In the genomic region with DNA sequence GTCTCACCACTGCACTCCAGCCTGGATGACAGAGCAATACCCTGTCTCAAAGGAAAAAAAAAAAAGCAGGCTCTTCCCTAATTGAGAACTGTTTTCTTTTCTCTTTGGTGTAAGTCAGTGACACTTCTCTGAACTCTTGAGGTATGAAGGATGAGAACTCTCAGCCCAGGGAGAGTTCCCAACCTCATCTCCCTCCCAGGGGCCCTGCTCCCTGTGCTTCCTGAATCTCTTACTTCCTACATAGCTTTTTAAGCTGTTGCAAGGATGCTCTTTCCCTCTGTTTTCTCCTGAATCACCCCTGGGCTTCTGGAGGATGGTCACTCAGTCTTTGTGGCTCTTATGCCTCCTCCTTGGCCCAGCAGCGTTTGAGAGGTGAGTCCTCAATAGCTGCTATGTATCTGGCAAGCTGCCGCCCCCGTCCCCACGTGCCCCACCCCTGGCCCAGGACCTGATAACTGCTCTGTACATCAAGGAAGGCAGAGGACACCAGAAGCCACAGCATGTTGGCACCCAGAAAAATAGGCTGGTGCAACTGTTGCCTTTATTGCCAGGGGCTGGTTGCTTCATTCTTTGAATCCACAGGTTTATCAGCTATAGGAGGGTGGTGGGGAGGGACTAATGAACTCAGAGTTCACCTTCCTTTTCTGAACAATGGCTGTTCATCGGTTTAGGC, we compare ENCODE assay signal across 1 cellular context.
TF ChIP-seq lines count a peak whose summit lies in the region.

No MANE protein-coding gene starts in this region.

TF ChIP-seq in HepG2, 621 proteins besides CTCF, POLR2A, EP300 and RAD21 (continued from another document and continues in another):
- TF ChIP-seq, protein P1, sequence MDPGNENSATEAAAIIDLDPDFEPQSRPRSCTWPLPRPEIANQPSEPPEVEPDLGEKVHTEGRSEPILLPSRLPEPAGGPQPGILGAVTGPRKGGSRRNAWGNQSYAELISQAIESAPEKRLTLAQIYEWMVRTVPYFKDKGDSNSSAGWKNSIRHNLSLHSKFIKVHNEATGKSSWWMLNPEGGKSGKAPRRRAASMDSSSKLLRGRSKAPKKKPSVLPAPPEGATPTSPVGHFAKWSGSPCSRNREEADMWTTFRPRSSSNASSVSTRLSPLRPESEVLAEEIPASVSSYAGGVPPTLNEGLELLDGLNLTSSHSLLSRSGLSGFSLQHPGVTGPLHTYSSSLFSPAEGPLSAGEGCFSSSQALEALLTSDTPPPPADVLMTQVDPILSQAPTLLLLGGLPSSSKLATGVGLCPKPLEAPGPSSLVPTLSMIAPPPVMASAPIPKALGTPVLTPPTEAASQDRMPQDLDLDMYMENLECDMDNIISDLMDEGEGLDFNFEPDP (CRISPR knock-in tag; conservative IDR thresholded peaks at IDR 0.05): no peak
- TF ChIP-seq NFKB2 (CRISPR knock-in tag; IDR thresholded peaks at IDR 0.05; ENCODE audit: borderline replicate concordance) (no peak), ZMAT3 (CRISPR knock-in tag; conservative IDR thresholded peaks at IDR 0.05) (no peak), HNF4G (IDR thresholded peaks at IDR 0.05; ENCODE audit: borderline replicate concordance, low read depth, low read length) (no peak), HNF4G (CRISPR knock-in tag; IDR thresholded peaks at IDR 0.05; ENCODE audit: borderline replicate concordance, low read depth) (no peak), FOSL1 (CRISPR knock-in tag; IDR thresholded peaks at IDR 0.05; ENCODE audit: borderline replicate concordance) (no peak), HNF4A (CRISPR knock-in tag; IDR thresholded peaks at IDR 0.05) (peak; percentile 41; the same call in 1 of the 2 replicates), ZKSCAN8 (CRISPR knock-in tag; IDR thresholded peaks at IDR 0.05; ENCODE audit: borderline replicate concordance) (no peak), SKI (IDR thresholded peaks at IDR 0.05; ENCODE audit: partially characterized antibody) (no peak), ZNF34 (CRISPR knock-in tag; IDR thresholded peaks at IDR 0.05; ENCODE audit: borderline replicate concordance) (no peak), MTF2 (CRISPR knock-in tag; IDR thresholded peaks at IDR 0.05; ENCODE audit: borderline replicate concordance) (no peak), ZNF569 (CRISPR knock-in tag; IDR thresholded peaks at IDR 0.05; ENCODE audit: borderline replicate concordance) (no peak), ISX (CRISPR knock-in tag; conservative IDR thresholded peaks at IDR 0.05) (no peak), JUNB (CRISPR knock-in tag; IDR thresholded peaks at IDR 0.05; ENCODE audit: borderline replicate concordance) (no peak), ZNF83 (CRISPR knock-in tag; IDR thresholded peaks at IDR 0.05; ENCODE audit: borderline replicate concordance) (no peak), FOXJ3 (CRISPR knock-in tag; IDR thresholded peaks at IDR 0.05; ENCODE audit: borderline replicate concordance) (no peak), KLF15 (CRISPR knock-in tag; IDR thresholded peaks at IDR 0.05; ENCODE audit: borderline replicate concordance) (no peak), ZNF713 (CRISPR knock-in tag; IDR thresholded peaks at IDR 0.05) (no peak), ZSCAN29 (CRISPR knock-in tag; conservative IDR thresholded peaks at IDR 0.05) (no peak), XRCC5 (optimal IDR thresholded peaks at IDR 0.05; ENCODE audit: low read length) (no peak), ZNF274 (CRISPR knock-in tag; IDR thresholded peaks at IDR 0.05) (no peak), SOX5 (CRISPR knock-in tag; IDR thresholded peaks at IDR 0.05; ENCODE audit: borderline replicate concordance) (0 out of 2 replicates have a peak, but pooled peaks have one; percentile 9), AKAP8 (CRISPR knock-in tag; IDR thresholded peaks at IDR 0.05) (no peak), MTA3 (CRISPR knock-in tag; IDR thresholded peaks at IDR 0.05) (no peak), IKZF1 (IDR thresholded peaks at IDR 0.05) (no peak), CCDC6 (CRISPR knock-in tag; IDR thresholded peaks at IDR 0.05) (no peak), SCMH1 (CRISPR knock-in tag; IDR thresholded peaks at IDR 0.05; ENCODE audit: borderline replicate concordance) (no peak), ZNF296 (CRISPR knock-in tag; conservative IDR thresholded peaks at IDR 0.05) (no peak), ZFP36L1 (CRISPR knock-in tag; IDR thresholded peaks at IDR 0.05) (no peak), SALL2 (CRISPR knock-in tag; IDR thresholded peaks at IDR 0.05) (0 out of 2 replicates have a peak, but pooled peaks have one; percentile 25), TOE1 (CRISPR knock-in tag; IDR thresholded peaks at IDR 0.05) (no peak)
- TF ChIP-seq, protein P2, sequence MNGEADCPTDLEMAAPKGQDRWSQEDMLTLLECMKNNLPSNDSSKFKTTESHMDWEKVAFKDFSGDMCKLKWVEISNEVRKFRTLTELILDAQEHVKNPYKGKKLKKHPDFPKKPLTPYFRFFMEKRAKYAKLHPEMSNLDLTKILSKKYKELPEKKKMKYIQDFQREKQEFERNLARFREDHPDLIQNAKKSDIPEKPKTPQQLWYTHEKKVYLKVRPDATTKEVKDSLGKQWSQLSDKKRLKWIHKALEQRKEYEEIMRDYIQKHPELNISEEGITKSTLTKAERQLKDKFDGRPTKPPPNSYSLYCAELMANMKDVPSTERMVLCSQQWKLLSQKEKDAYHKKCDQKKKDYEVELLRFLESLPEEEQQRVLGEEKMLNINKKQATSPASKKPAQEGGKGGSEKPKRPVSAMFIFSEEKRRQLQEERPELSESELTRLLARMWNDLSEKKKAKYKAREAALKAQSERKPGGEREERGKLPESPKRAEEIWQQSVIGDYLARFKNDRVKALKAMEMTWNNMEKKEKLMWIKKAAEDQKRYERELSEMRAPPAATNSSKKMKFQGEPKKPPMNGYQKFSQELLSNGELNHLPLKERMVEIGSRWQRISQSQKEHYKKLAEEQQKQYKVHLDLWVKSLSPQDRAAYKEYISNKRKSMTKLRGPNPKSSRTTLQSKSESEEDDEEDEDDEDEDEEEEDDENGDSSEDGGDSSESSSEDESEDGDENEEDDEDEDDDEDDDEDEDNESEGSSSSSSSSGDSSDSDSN (CRISPR knock-in tag; IDR thresholded peaks at IDR 0.05): no peak
- TF ChIP-seq, protein P3, sequence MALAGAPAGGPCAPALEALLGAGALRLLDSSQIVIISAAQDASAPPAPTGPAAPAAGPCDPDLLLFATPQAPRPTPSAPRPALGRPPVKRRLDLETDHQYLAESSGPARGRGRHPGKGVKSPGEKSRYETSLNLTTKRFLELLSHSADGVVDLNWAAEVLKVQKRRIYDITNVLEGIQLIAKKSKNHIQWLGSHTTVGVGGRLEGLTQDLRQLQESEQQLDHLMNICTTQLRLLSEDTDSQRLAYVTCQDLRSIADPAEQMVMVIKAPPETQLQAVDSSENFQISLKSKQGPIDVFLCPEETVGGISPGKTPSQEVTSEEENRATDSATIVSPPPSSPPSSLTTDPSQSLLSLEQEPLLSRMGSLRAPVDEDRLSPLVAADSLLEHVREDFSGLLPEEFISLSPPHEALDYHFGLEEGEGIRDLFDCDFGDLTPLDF (CRISPR knock-in tag; IDR thresholded peaks at IDR 0.05): no peak
- TF ChIP-seq, protein P4, sequence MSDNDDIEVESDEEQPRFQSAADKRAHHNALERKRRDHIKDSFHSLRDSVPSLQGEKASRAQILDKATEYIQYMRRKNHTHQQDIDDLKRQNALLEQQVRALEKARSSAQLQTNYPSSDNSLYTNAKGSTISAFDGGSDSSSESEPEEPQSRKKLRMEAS (IDR thresholded peaks at IDR 0.05): 0 out of 2 replicates have a peak, but pooled peaks have one; percentile 7
- TF ChIP-seq, protein P5, sequence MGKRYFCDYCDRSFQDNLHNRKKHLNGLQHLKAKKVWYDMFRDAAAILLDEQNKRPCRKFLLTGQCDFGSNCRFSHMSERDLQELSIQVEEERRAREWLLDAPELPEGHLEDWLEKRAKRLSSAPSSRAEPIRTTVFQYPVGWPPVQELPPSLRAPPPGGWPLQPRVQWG (CRISPR knock-in tag; IDR thresholded peaks at IDR 0.05; ENCODE audit: borderline replicate concordance, low read depth): no peak
- TF ChIP-seq, protein P6, sequence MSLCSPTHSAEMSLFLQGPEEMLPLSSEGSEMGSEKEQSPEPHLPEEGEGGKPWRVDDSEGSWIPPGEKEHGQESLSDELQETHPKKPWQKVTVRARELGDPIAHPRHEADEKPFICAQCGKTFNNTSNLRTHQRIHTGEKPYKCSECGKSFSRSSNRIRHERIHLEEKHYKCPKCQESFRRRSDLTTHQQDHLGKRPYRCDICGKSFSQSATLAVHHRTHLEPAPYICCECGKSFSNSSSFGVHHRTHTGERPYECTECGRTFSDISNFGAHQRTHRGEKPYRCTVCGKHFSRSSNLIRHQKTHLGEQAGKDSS (CRISPR knock-in tag; IDR thresholded peaks at IDR 0.05; ENCODE audit: borderline replicate concordance, low read depth): no peak
- TF ChIP-seq, protein P7, sequence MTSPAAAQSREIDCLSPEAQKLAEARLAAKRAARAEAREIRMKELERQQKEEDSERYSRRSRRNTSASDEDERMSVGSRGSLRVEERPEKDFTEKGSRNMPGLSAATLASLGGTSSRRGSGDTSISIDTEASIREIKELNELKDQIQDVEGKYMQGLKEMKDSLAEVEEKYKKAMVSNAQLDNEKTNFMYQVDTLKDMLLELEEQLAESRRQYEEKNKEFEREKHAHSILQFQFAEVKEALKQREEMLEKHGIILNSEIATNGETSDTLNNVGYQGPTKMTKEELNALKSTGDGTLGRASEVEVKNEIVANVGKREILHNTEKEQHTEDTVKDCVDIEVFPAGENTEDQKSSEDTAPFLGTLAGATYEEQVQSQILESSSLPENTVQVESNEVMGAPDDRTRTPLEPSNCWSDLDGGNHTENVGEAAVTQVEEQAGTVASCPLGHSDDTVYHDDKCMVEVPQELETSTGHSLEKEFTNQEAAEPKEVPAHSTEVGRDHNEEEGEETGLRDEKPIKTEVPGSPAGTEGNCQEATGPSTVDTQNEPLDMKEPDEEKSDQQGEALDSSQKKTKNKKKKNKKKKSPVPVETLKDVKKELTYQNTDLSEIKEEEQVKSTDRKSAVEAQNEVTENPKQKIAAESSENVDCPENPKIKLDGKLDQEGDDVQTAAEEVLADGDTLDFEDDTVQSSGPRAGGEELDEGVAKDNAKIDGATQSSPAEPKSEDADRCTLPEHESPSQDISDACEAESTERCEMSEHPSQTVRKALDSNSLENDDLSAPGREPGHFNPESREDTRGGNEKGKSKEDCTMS (CRISPR knock-in tag; conservative IDR thresholded peaks at IDR 0.05): no peak
- TF ChIP-seq, protein P8, sequence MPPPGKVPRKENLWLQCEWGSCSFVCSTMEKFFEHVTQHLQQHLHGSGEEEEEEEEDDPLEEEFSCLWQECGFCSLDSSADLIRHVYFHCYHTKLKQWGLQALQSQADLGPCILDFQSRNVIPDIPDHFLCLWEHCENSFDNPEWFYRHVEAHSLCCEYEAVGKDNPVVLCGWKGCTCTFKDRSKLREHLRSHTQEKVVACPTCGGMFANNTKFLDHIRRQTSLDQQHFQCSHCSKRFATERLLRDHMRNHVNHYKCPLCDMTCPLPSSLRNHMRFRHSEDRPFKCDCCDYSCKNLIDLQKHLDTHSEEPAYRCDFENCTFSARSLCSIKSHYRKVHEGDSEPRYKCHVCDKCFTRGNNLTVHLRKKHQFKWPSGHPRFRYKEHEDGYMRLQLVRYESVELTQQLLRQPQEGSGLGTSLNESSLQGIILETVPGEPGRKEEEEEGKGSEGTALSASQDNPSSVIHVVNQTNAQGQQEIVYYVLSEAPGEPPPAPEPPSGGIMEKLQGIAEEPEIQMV (CRISPR knock-in tag; IDR thresholded peaks at IDR 0.05; ENCODE audit: low read depth): no peak
- TF ChIP-seq, protein P9, sequence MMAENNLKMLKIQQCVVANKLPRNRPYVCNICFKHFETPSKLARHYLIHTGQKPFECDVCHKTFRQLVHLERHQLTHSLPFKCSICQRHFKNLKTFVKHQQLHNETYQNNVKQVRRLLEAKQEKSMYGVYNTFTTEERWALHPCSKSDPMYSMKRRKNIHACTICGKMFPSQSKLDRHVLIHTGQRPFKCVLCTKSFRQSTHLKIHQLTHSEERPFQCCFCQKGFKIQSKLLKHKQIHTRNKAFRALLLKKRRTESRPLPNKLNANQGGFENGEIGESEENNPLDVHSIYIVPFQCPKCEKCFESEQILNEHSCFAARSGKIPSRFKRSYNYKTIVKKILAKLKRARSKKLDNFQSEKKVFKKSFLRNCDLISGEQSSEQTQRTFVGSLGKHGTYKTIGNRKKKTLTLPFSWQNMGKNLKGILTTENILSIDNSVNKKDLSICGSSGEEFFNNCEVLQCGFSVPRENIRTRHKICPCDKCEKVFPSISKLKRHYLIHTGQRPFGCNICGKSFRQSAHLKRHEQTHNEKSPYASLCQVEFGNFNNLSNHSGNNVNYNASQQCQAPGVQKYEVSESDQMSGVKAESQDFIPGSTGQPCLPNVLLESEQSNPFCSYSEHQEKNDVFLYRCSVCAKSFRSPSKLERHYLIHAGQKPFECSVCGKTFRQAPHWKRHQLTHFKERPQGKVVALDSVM (CRISPR knock-in tag; IDR thresholded peaks at IDR 0.05): no peak
- TF ChIP-seq, protein P10, sequence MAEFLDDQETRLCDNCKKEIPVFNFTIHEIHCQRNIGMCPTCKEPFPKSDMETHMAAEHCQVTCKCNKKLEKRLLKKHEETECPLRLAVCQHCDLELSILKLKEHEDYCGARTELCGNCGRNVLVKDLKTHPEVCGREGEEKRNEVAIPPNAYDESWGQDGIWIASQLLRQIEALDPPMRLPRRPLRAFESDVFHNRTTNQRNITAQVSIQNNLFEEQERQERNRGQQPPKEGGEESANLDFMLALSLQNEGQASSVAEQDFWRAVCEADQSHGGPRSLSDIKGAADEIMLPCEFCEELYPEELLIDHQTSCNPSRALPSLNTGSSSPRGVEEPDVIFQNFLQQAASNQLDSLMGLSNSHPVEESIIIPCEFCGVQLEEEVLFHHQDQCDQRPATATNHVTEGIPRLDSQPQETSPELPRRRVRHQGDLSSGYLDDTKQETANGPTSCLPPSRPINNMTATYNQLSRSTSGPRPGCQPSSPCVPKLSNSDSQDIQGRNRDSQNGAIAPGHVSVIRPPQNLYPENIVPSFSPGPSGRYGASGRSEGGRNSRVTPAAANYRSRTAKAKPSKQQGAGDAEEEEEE (CRISPR knock-in tag; IDR thresholded peaks at IDR 0.05; ENCODE audit: borderline replicate concordance): no peak
- TF ChIP-seq, protein P11, sequence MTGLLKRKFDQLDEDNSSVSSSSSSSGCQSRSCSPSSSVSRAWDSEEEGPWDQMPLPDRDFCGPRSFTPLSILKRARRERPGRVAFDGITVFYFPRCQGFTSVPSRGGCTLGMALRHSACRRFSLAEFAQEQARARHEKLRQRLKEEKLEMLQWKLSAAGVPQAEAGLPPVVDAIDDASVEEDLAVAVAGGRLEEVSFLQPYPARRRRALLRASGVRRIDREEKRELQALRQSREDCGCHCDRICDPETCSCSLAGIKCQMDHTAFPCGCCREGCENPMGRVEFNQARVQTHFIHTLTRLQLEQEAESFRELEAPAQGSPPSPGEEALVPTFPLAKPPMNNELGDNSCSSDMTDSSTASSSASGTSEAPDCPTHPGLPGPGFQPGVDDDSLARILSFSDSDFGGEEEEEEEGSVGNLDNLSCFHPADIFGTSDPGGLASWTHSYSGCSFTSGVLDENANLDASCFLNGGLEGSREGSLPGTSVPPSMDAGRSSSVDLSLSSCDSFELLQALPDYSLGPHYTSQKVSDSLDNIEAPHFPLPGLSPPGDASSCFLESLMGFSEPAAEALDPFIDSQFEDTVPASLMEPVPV (CRISPR knock-in tag; IDR thresholded peaks at IDR 0.05): no peak
- TF ChIP-seq, protein P12, sequence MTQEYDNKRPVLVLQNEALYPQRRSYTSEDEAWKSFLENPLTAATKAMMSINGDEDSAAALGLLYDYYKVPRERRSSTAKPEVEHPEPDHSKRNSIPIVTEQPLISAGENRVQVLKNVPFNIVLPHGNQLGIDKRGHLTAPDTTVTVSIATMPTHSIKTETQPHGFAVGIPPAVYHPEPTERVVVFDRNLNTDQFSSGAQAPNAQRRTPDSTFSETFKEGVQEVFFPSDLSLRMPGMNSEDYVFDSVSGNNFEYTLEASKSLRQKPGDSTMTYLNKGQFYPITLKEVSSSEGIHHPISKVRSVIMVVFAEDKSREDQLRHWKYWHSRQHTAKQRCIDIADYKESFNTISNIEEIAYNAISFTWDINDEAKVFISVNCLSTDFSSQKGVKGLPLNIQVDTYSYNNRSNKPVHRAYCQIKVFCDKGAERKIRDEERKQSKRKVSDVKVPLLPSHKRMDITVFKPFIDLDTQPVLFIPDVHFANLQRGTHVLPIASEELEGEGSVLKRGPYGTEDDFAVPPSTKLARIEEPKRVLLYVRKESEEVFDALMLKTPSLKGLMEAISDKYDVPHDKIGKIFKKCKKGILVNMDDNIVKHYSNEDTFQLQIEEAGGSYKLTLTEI (CRISPR knock-in tag; conservative IDR thresholded peaks at IDR 0.05): no peak
